Comparison of ENCODE assay signal across 26 cellular contexts in the genomic region with DNA sequence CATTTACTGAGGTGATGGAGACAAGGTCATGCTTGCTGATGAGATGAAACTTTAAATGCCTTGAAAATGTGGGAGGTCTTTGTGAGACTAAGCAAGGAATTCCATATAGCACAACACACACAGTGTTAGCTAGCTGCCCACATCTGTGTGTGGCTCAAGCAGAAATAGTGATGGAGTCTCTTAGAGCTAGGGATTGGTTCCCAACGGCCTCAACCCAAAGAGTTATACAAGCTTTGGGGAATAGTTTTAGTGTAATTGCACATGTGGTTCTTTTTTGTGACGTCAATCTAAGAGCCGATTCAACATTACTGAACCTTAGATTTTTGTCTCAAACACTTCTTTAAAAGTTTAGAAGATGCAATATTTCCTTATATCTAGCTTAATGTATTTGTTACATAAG.
DNase-seq lines count a peak whose midpoint lies in the region; ATAC-seq, FAIRE-seq and TF ChIP-seq lines count a peak whose summit lies in the region.
"Had no signal": no experiment of that assay in that cellular context is flagged by ENCODE, and none has a peak within 500 bp of the region (broad histone marks: within the 10 kb centered on the region; RNA-seq: fewer than 3 reads in every experiment).

No MANE protein-coding gene starts in this region.

- H3K27ac Mint-ChIP-seq in nephron = peak overlapping the region; percentile 93 to 97 (median 97)
- H3K27ac Mint-ChIP-seq: activated B cell treated with CpG ODN at 0.5 μM for 24 hours, HFFc6, memory B cell, type B pancreatic cell had no signal

- H3K36me3 ChIP-seq in adipocyte (ENCODE audit: control insufficient read depth, insufficient read depth, low read length, severe bottlenecking) (no peaks in the 10 kb centered on the region), transverse colon (no peaks in the 10 kb centered on the region), upper lobe of right lung (no peaks in the 10 kb centered on the region)
- H3K36me3 ChIP-seq: gastroesophageal sphincter, Peyer's patch had no signal

- no peaks in the 10 kb centered on the region for H3K9me3 Mint-ChIP-seq in nephron
- H3K9me3 Mint-ChIP-seq: activated B cell treated with CpG ODN at 0.5 μM for 24 hours, HFFc6, type B pancreatic cell had no signal

- H3K27me3 ChIP-seq in adipocyte (replicated peaks; ENCODE audit: control insufficient read depth, insufficient read depth, low read length) (no peaks in the 10 kb centered on the region), transverse colon (no peaks in the 10 kb centered on the region), upper lobe of right lung (no peaks in the 10 kb centered on the region)
- H3K27me3 ChIP-seq: gastroesophageal sphincter, Peyer's patch had no signal

- WGBS in transverse colon (ENCODE audit: low coverage in 1 of 2), 2 donors = 54 to 71% methylated on average over 3 of the region's 3 CpGs

- peaks cover 9% of the 10 kb centered on the region for H3K4me1 ChIP-seq in adipocyte (ENCODE audit: control insufficient read depth, insufficient read depth, low read length)
- H3K4me1 ChIP-seq in transverse colon = peaks cover 0 to 52% (median 21%) of the 10 kb centered on the region in 4 donors
- peaks cover 7% of the 10 kb centered on the region for H3K4me1 ChIP-seq in upper lobe of right lung

- no peaks in the 10 kb centered on the region for H3K36me3 Mint-ChIP-seq in nephron (ENCODE audit: low read depth)
- H3K36me3 Mint-ChIP-seq: memory B cell, type B pancreatic cell had no signal

- in situ Hi-C loops in transverse colon (cut with MboI; ENCODE audit: low pct_ligation_motif_present in 1 of 4, low pct_unique_long_range_greater_than_20kb in 1 of 4, low sequenced_read_pairs in 3 of 4) = loop anchor here in 3 of 4 donors (25.0 kb wide), 4 partner anchors 166 to 741 kb away; a partner anchor contains a TSS

- peak overlapping the region; percentile 92 for H3K27ac ChIP-seq in epithelial cell of prostate
- peak overlapping the region; percentile 44 to 69 (median 56) for H3K27ac ChIP-seq in transverse colon
- H3K27ac ChIP-seq in upper lobe of right lung = no peak overlapping the region
- H3K27ac ChIP-seq: Peyer's patch had no signal

- H3K4me1 Mint-ChIP-seq in nephron = peaks cover 62% of the 10 kb centered on the region
- H3K4me1 Mint-ChIP-seq: activated B cell treated with CpG ODN at 0.5 μM for 24 hours, memory B cell had no signal

- no peaks in the 10 kb centered on the region for H3K27me3 Mint-ChIP-seq in nephron (ENCODE audit: low read depth)
- H3K27me3 Mint-ChIP-seq: activated B cell treated with CpG ODN at 0.5 μM for 24 hours, type B pancreatic cell had no signal

- FAIRE-seq in GM12891 (lab: Jason Lieb, UNC) = no peak

- DNase-seq in adipocyte (ENCODE audit: low read depth) = no peak
- DNase-seq in epithelial cell of prostate (ENCODE audit: low read depth, low spot score) = no peak
- DNase-seq in transverse colon = no peak
- DNase-seq in NK-92 (lab: John Stamatoyannopoulos, UW; ENCODE audit: unreplicated experiment) = no peak
- no peak for DNase-seq in upper lobe of right lung
- DNase-seq in GM12891 (ENCODE audit: insufficient read length, low spot score) = no peak
- DNase-seq: activated B cell treated with CpG ODN at 0.5 μM for 24 hours; activated CD4-positive, alpha-beta T cell treated with anti-CD3 and anti-CD28 coated beads, Interleukin-2, amount 50 U/mL, for 1 hour; activated naive CD4-positive, alpha-beta T cell; activated T-cell treated with anti-CD3 and anti-CD28 coated beads, Interleukin-2, amount 50 U/mL, for 48 hours; amniotic stem cell; C1 segment of cervical spinal cord; COR-L47; HFFc6; hippocampal formation; NCI-H1048; NCI-H524; occipital lobe; Peyer's patch; stimulated activated CD8-positive, alpha-beta memory T cell treated with anti-CD3 and anti-CD28 coated beads, Interleukin-4, amount 100 ng/mL, for 48 hours; T1000 had no signal

- TF ChIP-seq POLR2A in transverse colon (IDR thresholded peaks at IDR 0.05) (no peak), GM12891 (IDR thresholded peaks at IDR 0.05; ENCODE audit: low read depth, low read length) (no peak)

- ATAC-seq in upper lobe of right lung = no peak
- no peak for ATAC-seq in HG02610 (IDR thresholded peaks at IDR 0.05; ENCODE audit: unreplicated experiment)
- ATAC-seq: gastroesophageal sphincter had no signal

- peak overlapping the region; percentile 19 for H3K9ac ChIP-seq in adipocyte (ENCODE audit: low read length)

- H3K9me3 ChIP-seq in adipocyte (ENCODE audit: control insufficient read depth, low read length) (no peaks in the 10 kb centered on the region), transverse colon (no peaks in the 10 kb centered on the region), upper lobe of right lung (no peaks in the 10 kb centered on the region)
- H3K9me3 ChIP-seq: gastroesophageal sphincter, Peyer's patch had no signal

- intact Hi-C loops in transverse colon (cut with DNase I; ENCODE audit: low total_unique reads) = no loop called here
- intact Hi-C loops in upper lobe of right lung (cut with DNase I) = no loop called here

- H3K4me3 Mint-ChIP-seq in nephron = no peak overlapping the region
- H3K4me3 Mint-ChIP-seq: activated B cell treated with CpG ODN at 0.5 μM for 24 hours, HFFc6, memory B cell, type B pancreatic cell had no signal

- no peak for TF ChIP-seq EP300 in transverse colon (IDR thresholded peaks at IDR 0.05; ENCODE audit: low read depth)

- no peak overlapping the region for H3K4me3 ChIP-seq in adipocyte (ENCODE audit: low read length)
- no peak overlapping the region for H3K4me3 ChIP-seq in transverse colon
- H3K4me3 ChIP-seq in upper lobe of right lung = no peak overlapping the region
- H3K4me3 ChIP-seq: gastroesophageal sphincter, Peyer's patch had no signal

- no peak for TF ChIP-seq CTCF in nephron (IDR thresholded peaks at IDR 0.05; ENCODE audit: unreplicated experiment in 3 of 3)
- TF ChIP-seq CTCF in transverse colon (IDR thresholded peaks at IDR 0.05) = no peak
- no peak for TF ChIP-seq CTCF in upper lobe of right lung (IDR thresholded peaks at IDR 0.05)

TF ChIP-seq in GM12891, 5 proteins besides CTCF, POLR2A, EP300 and RAD21:
- TF ChIP-seq PAX5 (IDR thresholded peaks at IDR 0.05; ENCODE audit: insufficient read depth, low read length, severe bottlenecking) = no peak
- no peak for TF ChIP-seq POU2F2 (IDR thresholded peaks at IDR 0.05; ENCODE audit: low read depth, low read length)
- no peak for TF ChIP-seq SPI1 (IDR thresholded peaks at IDR 0.05; ENCODE audit: low read depth, low read length)
- TF ChIP-seq POLR2AphosphoS5 (IDR thresholded peaks at IDR 0.05; ENCODE audit: low read depth, low read length) = no peak
- TF ChIP-seq TAF1 (IDR thresholded peaks at IDR 0.05; ENCODE audit: low read depth, low read length) = no peak
